In the genomic region with DNA sequence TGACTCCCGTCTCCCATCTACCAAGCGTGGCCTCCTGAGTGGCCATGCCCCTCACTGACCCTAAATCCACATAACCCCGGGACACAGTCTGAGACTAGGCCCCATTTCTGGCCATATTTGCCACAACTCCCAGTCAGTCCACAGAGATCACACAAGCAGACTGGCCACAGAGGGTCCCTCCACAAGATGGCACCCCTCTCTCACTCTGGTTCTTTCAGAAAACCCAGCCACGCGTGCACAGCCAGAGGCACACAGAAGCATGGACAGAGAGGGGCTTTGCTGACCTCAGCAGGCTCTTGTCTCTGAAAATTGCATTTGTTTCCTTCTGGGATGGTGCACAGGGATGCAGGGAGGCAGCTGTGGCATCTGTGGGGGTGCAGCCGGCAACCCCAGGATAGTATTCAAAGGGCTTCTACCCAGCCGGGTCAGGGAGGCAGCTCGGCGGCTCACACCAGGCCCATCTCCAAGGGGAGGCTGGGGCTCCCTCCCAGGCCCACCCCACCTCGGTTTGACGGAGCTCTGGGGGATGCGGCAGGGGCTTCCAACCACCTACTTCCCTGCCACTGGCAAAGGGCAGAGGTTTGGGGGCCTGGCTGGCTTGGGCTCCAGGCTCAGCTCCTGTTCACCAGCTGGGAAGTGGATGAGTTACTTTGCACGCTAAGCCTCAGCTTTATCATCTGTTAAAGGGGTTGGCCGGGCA, we compare ENCODE assay signal across 8 cellular contexts. TPM values are rescaled to one million over a fixed set of nuclear protein-coding genes. Genes with fewer than 3 reads are reported as not detected.
DNase-seq lines count a peak whose midpoint lies in the region; ATAC-seq and TF ChIP-seq lines count a peak whose summit lies in the region.

No MANE protein-coding gene starts in this region.

- no peaks in the 10 kb centered on the region for H3K79me2 ChIP-seq in OCI-LY1 (ENCODE audit: insufficient read depth, low read length)

- H2AFZ ChIP-seq in OCI-LY1 (ENCODE audit: low read length) = no peak overlapping the region

- H4K20me1 ChIP-seq in OCI-LY1 (ENCODE audit: insufficient read depth, low read length) = no peaks in the 10 kb centered on the region

- peak; percentile 38 for DNase-seq in stimulated activated CD4-positive, alpha-beta T cell treated with anti-CD3 and anti-CD28 coated beads, Interleukin-15, amount 100 ng/mL, for 24 hours
- DNase-seq in stimulated activated CD4-positive, alpha-beta T cell treated with anti-CD3 and anti-CD28 coated beads, Interleukin-1b, Interleukin-23, amount 100 ng/mL, for 48 hours = no peak
- peak; percentile 36 to 56 for DNase-seq in cardiac fibroblast (ENCODE audit: low read depth in 2 of 2)
- DNase-seq in left lung = peak in 1 of 2 donors; percentile 72
- peak in 1 of 2 donors; percentile 67 for DNase-seq in upper lobe of left lung
- DNase-seq in NCI-H774 (lab: John Stamatoyannopoulos, UW) = no peak

- no peak overlapping the region for H3K9ac ChIP-seq in OCI-LY1 (ENCODE audit: low read length)

- H3K36me3 ChIP-seq in OCI-LY1 (ENCODE audit: insufficient read depth, low read length) (no peaks in the 10 kb centered on the region), left lung (peaks cover 0 to 17% of the 10 kb centered on the region in 2 donors), upper lobe of left lung (peaks cover 0 to 5% (median 0%) of the 10 kb centered on the region in 4 donors)

- no peaks in the 10 kb centered on the region for H3K4me1 ChIP-seq in OCI-LY1 (ENCODE audit: insufficient read depth, low read length, severe bottlenecking)
- no peaks in the 10 kb centered on the region for H3K4me1 ChIP-seq in left lung
- no peaks in the 10 kb centered on the region for H3K4me1 ChIP-seq in upper lobe of left lung

- intact Hi-C loops in left lung (cut with DNase I) = no loop called here

- 62 to 70% methylated on average over 7 to 14 of the region's 14 CpGs for WGBS in upper lobe of left lung, 2 donors

- H3K4me2 ChIP-seq in OCI-LY1 (ENCODE audit: low read length) = no peak overlapping the region

- TF ChIP-seq EP300 in upper lobe of left lung (IDR thresholded peaks at IDR 0.05) = no peak

- TF ChIP-seq POLR2A in upper lobe of left lung (IDR thresholded peaks at IDR 0.05) = no peak

- H3K27me3 ChIP-seq in OCI-LY1 (ENCODE audit: insufficient read depth, low read length) (no peaks in the 10 kb centered on the region; the same call in 1 of the 2 replicates), left lung (no peaks in the 10 kb centered on the region), upper lobe of left lung (no peaks in the 10 kb centered on the region)

- H3F3A ChIP-seq in OCI-LY1 (ENCODE audit: insufficient read depth, low read length) = no peaks in the 10 kb centered on the region

- no peaks in the 10 kb centered on the region for H3K9me2 ChIP-seq in OCI-LY1 (ENCODE audit: low read depth, low read length)

- H3K9me3 ChIP-seq in OCI-LY1 (ENCODE audit: low read length) (no peaks in the 10 kb centered on the region), left lung (no peaks in the 10 kb centered on the region), upper lobe of left lung (no peaks in the 10 kb centered on the region)

- peak; percentile 77 for ATAC-seq in left lung
- peak in 1 of 2 donors; percentile 65 for ATAC-seq in upper lobe of left lung (ENCODE audit: low FRiP score in 2 of 2)
- no peak for ATAC-seq in GM18858 (IDR thresholded peaks at IDR 0.05; ENCODE audit: unreplicated experiment)

- H3K4me3 ChIP-seq in OCI-LY1 (ENCODE audit: low read depth, low read length, poor library complexity, severe bottlenecking) (no peak overlapping the region), cardiac fibroblast (replicated peaks in 1 of 2; ENCODE audit: low read depth in 2 of 2, low read length in 2 of 2) (no peak overlapping the region), left lung (no peak overlapping the region), upper lobe of left lung (no peak overlapping the region)

- H3K27ac ChIP-seq in OCI-LY1 (ENCODE audit: low read depth, low read length, poor library complexity, severe bottlenecking) (no peak overlapping the region), left lung (no peak overlapping the region), upper lobe of left lung (no peak overlapping the region)

- TF ChIP-seq CTCF in OCI-LY1 (IDR thresholded peaks at IDR 0.05; ENCODE audit: low read length) = peak; percentile 73
- TF ChIP-seq CTCF in cardiac fibroblast (IDR thresholded peaks at IDR 0.05; ENCODE audit: low read depth, low read length) = peak; percentile 50
- peak; percentile 31 to 40 for TF ChIP-seq CTCF in left lung (IDR thresholded peaks at IDR 0.05)
- peak; percentile 14 to 61 (median 50) for TF ChIP-seq CTCF in upper lobe of left lung (IDR thresholded peaks at IDR 0.05)

RNA-seq across cellular contexts. Expression of gene DOC2B, which starts 16.8 kb away (rescaled TPM):
- total RNA-seq in left lung = 1 to 10 TPM; 2.4 to 6.9 TPM
- total RNA-seq in upper lobe of left lung = 10 to 100 TPM in 1 of 6 donors, 1 to 10 TPM in 5; 1.0 to 10.2 (median 4.4) TPM

RNA-seq across cellular contexts. Expression of gene SCGB1C2, which starts 27.3 kb away (rescaled TPM):
- total RNA-seq in left lung = not detected
- not detected for total RNA-seq in upper lobe of left lung

Comparison
In these comparisons a context has a peak if more than half of its experiments do, and no peak if none do; other contexts are left out.
1. DNase-seq: peak in stimulated activated CD4-positive, alpha-beta T cell treated with anti-CD3 and anti-CD28 coated beads, Interleukin-15, amount 100 ng/mL, for 24 hours (single experiment) and cardiac fibroblast (2 of 2); none in stimulated activated CD4-positive, alpha-beta T cell treated with anti-CD3 and anti-CD28 coated beads, Interleukin-1b, Interleukin-23, amount 100 ng/mL, for 48 hours (single experiment) and NCI-H774 (single experiment).
2. Peak in every context shown above with its lines, with median percentiles within 50 percentile points of each other: CTCF ChIP-seq.